ENCODE assay signal across 8 cellular contexts in the genomic region with DNA sequence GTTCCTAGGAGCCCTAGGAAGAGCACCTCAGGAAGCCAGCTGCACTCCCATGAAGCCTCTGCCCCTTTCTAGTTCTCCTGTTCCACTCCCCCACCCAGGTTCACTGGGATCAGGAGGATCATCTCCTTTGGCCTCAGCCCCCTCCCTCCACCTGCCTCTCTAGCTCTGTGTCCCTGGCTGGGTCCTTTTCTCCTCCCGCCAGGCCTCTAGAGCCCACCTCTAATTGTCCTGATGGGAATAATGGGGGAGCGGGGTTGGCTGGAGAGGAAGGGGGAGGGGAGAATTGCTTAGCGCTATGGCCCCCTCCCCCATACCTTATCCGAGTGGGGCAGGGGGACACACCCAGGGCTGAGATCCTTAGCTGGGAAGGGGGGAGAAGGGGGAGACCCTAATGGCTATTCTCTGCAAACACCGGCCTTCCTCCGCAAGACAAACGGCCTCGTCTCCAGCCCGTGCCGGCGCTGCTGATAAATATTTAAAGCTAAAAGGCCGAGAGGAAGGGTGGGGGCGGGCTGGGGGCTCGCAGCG. TPM values are rescaled to one million over a fixed set of nuclear protein-coding genes. Genes with fewer than 3 reads are reported as not detected.
DNase-seq lines count a peak whose midpoint lies in the region; TF ChIP-seq lines count a peak whose summit lies in the region.

No MANE protein-coding gene starts in this region.

- H3K36me3 ChIP-seq in spleen: no peaks in the 10 kb centered on the region

- 11 to 18% (median 16%) methylated on average over 13 to 15 of the region's 15 CpGs for WGBS in spleen, 5 donors

- H3K27ac ChIP-seq in RWPE1 (peak overlapping the region; percentile 92), spleen (peak overlapping the region in 5 of 8 donors; percentile 63 to 80 (median 67))

- H3K27me3 ChIP-seq in spleen (replicated peaks in 1 of 7): peaks cover 4 to 100% (median 80%) of the 10 kb centered on the region in 7 donors

- no peak for TF ChIP-seq POLR2A in spleen (IDR thresholded peaks at IDR 0.05)

- no peaks in the 10 kb centered on the region for H3K9me3 ChIP-seq in spleen

- H3K4me1 ChIP-seq in spleen: peaks cover 14 to 57% (median 49%) of the 10 kb centered on the region in 6 donors

- TF ChIP-seq CTCF in RWPE1 (conservative IDR thresholded peaks at IDR 0.05; ENCODE audit: low read depth) (no peak), fibroblast of pulmonary artery (IDR thresholded peaks at IDR 0.05; ENCODE audit: low read length, missing control alignments) (no peak), spleen (IDR thresholded peaks at IDR 0.05 in 8 of 11, conservative IDR thresholded peaks at IDR 0.05 in 3 of 11) (no peak)

- peak overlapping the region; percentile 41 for H3K4me3 ChIP-seq in fibroblast of pulmonary artery (replicated peaks; ENCODE audit: low read depth, low read length)
- H3K4me3 ChIP-seq in spleen: peak overlapping the region; percentile 45 to 85 (median 66)

- POLR2A ChIA-PET in RWPE1 (lab: Yijun Ruan, JAX; ENCODE audit: low non-redundant PET): no interaction called here

- peak; percentile 48 for DNase-seq in NCI-H2227 (lab: John Stamatoyannopoulos, UW; ENCODE audit: unreplicated experiment)
- DNase-seq in NCI-H2227 treated with DMSO at 0.1 percent for 48 hours (lab: John Stamatoyannopoulos, UW): no peak
- no peak for DNase-seq in RWPE1 (ENCODE audit: low spot score)
- no peak for DNase-seq in fibroblast of pulmonary artery (ENCODE audit: low read depth)
- no peak for DNase-seq in spleen
- DNase-seq in HK-2 (ENCODE audit: unreplicated experiment): no peak
- no peak for DNase-seq in NCI-H2029 treated with DMSO at 0.1 percent for 48 hours (lab: John Stamatoyannopoulos, UW)
- DNase-seq in stimulated activated CD4-positive, alpha-beta T cell treated with anti-CD3 and anti-CD28 coated beads, Interleukin-2, amount 100 ng/mL, for 24 hours: no peak

- intact Hi-C loops in spleen (cut with DNase I; ENCODE audit: low total_unique reads): loop anchor here (10.0 kb wide), 1 partner anchor 455 kb away; no protein-coding TSS in a partner anchor

- CTCF ChIA-PET in RWPE1 (lab: Yijun Ruan, JAX): interaction anchor here (0.6 to 2.6 kb wide), 3 partner anchors 9 to 275 kb away, joined by 3 to 15 read pairs (median 3); no protein-coding TSS in a partner anchor

RNA-seq across cellular contexts. Expression of gene HOXB7, which starts 1.0 kb away (rescaled TPM):
- total RNA-seq in spleen: 1 to 10 TPM; 1.3 to 3.5 (median 2.7) TPM
- polyA plus RNA-seq in spleen: 1 to 10 TPM; 3.2 to 7.5 (median 3.3) TPM

RNA-seq across cellular contexts. Expression of gene HOXB6, which starts 5.0 kb away (rescaled TPM):
- total RNA-seq in spleen: 1 to 10 TPM; 1.2 to 4.5 (median 3.3) TPM
- 1 to 10 TPM; 1.7 to 3.4 (median 2.1) TPM for polyA plus RNA-seq in spleen

RNA-seq across cellular contexts. Expression of gene HOXB8, which starts 5.3 kb away (rescaled TPM):
- not detected for total RNA-seq in spleen
- polyA plus RNA-seq in spleen: under 1 TPM in 2 of 3 donors, not detected in 1; 0.07 to 0.14 TPM

RNA-seq across cellular contexts. Expression of gene HOXB5, which starts 16.2 kb away (rescaled TPM):
- total RNA-seq in spleen: 1 to 10 TPM in 3 of 7 donors, under 1 TPM in 4; 0.43 to 2.6 (median 0.67) TPM
- polyA plus RNA-seq in spleen: 1 to 10 TPM in 2 of 3 donors, under 1 TPM in 1; 0.91 to 1.5 (median 1.3) TPM

RNA-seq across cellular contexts. Expression of gene HOXB9, which starts 16.3 kb away (rescaled TPM):
- under 1 TPM in 2 of 7 donors, not detected in 5; 0.30 to 0.42 TPM for total RNA-seq in spleen
- polyA plus RNA-seq in spleen: under 1 TPM; 0.10 to 0.50 (median 0.50) TPM
